Comparison of ENCODE assay signal across 14 cellular contexts in genomic region chr17:58416396-58416795, GRCh38. TPM values are rescaled to one million over a fixed set of nuclear protein-coding genes. Genes with fewer than 3 reads are reported as not detected.
A peak's percentile ranks its signal among the peaks of the same experiment; 100 is the strongest.
DNase-seq lines count a peak whose midpoint lies in the region; ATAC-seq, FAIRE-seq and TF ChIP-seq lines count a peak whose summit lies in the region.
"Had no signal": no experiment of that assay in that cellular context is flagged by ENCODE, and none has a peak within 500 bp of the region (broad histone marks: within the 10 kb centered on the region; RNA-seq: fewer than 3 reads in every experiment).

No MANE protein-coding gene starts in this region.

- CTCF ChIA-PET in mammary epithelial cell (lab: Charles Lee; ENCODE audit: low non-redundant PET) = no interaction called here
- CTCF ChIA-PET in HepG2 (lab: Yijun Ruan, JAX; ENCODE audit: low intra/inter-chr PET ratio, low total read pairs) = interaction anchor here (1.8 kb wide), 1 partner anchor 25 kb away, joined by 4 read pairs; no protein-coding TSS in a partner anchor
- CTCF ChIA-PET in CD8-positive, alpha-beta T cell (lab: Charles Lee) = interaction anchor here (0.6 to 5.9 kb wide), 11 partner anchors 44 to 218 kb away, joined by 3 to 109 read pairs (median 7); no protein-coding TSS in a partner anchor

- TF ChIP-seq POLR2A in HepG2 (IDR thresholded peaks at IDR 0.05; ENCODE audit: insufficient read depth in 1 of 2, low read depth in 2 of 2, low read length in 2 of 2) = no peak

- H3K27ac ChIP-seq in mammary epithelial cell (ENCODE audit: insufficient read depth, low read depth, low read length) (peak overlapping the region; percentile 86), HepG2 (ENCODE audit: extremely low read length, insufficient read depth, low read length) (peak overlapping the region; percentile 77)
- no peak overlapping the region for H3K27ac ChIP-seq in CD8-positive, alpha-beta T cell (ENCODE audit: low read depth, low read length)
- H3K27ac ChIP-seq: thoracic aorta had no signal

- H3K4me1 Mint-ChIP-seq in activated T-cell treated with anti-CD3 and anti-CD28 coated beads, Interleukin-2, amount 50 U/mL, for 72 hours (ENCODE audit: low read depth) = peaks cover 64% of the 10 kb centered on the region
- H3K4me1 Mint-ChIP-seq in activated T-cell treated with anti-CD3 and anti-CD28 coated beads, Interleukin-2, amount 50 U/mL, for 4 hours (ENCODE audit: low read depth) = peaks cover 26% of the 10 kb centered on the region
- peaks cover 13% of the 10 kb centered on the region for H3K4me1 Mint-ChIP-seq in type B pancreatic cell (ENCODE audit: unreplicated experiment)
- peaks cover 17% of the 10 kb centered on the region for H3K4me1 Mint-ChIP-seq in CD8-positive, alpha-beta T cell (ENCODE audit: low read depth)

- no peak for FAIRE-seq in HepG2 (lab: Jason Lieb, UNC)

- peak overlapping the region; percentile 69 to 81 for H3K4me3 Mint-ChIP-seq in activated T-cell treated with anti-CD3 and anti-CD28 coated beads, Interleukin-2, amount 50 U/mL, for 72 hours
- no peak overlapping the region for H3K4me3 Mint-ChIP-seq in activated T-cell treated with anti-CD3 and anti-CD28 coated beads, Interleukin-2, amount 50 U/mL, for 4 hours
- H3K4me3 Mint-ChIP-seq in type B pancreatic cell = peak overlapping the region; percentile 89
- H3K4me3 Mint-ChIP-seq in CD8-positive, alpha-beta T cell = no peak overlapping the region
- H3K4me3 Mint-ChIP-seq: activated naive CD4-positive, alpha-beta T cell treated with anti-CD3 and anti-CD28 coated beads, Interleukin-2, amount 10 ng/mL, durations not matched to agents 7 days and 5 days; memory B cell had no signal

- no peaks in the 10 kb centered on the region for H3K9me3 Mint-ChIP-seq in activated T-cell treated with anti-CD3 and anti-CD28 coated beads, Interleukin-2, amount 50 U/mL, for 72 hours
- H3K9me3 Mint-ChIP-seq in activated T-cell treated with anti-CD3 and anti-CD28 coated beads, Interleukin-2, amount 50 U/mL, for 4 hours = no peaks in the 10 kb centered on the region
- no peaks in the 10 kb centered on the region for H3K9me3 Mint-ChIP-seq in type B pancreatic cell
- H3K9me3 Mint-ChIP-seq in CD8-positive, alpha-beta T cell = no peaks in the 10 kb centered on the region
- H3K9me3 Mint-ChIP-seq: activated naive CD4-positive, alpha-beta T cell treated with anti-CD3 and anti-CD28 coated beads, Interleukin-2, amount 10 ng/mL, durations not matched to agents 7 days and 5 days; memory B cell had no signal

- DNase-seq in activated T-cell treated with anti-CD3 and anti-CD28 coated beads, Interleukin-2, amount 50 U/mL, for 72 hours = no peak
- no peak for DNase-seq in activated T-cell treated with anti-CD3 and anti-CD28 coated beads, Interleukin-2, amount 50 U/mL, for 4 hours
- DNase-seq in mammary epithelial cell = no peak
- DNase-seq in HepG2 (ENCODE audit: low spot score) = no peak
- DNase-seq in type B pancreatic cell (ENCODE audit: extremely low spot score, unreplicated experiment) = no peak
- DNase-seq in CD8-positive, alpha-beta T cell = no peak
- DNase-seq in ureter (ENCODE audit: low spot score) = no peak
- DNase-seq: activated naive CD4-positive, alpha-beta T cell treated with anti-CD3 and anti-CD28 coated beads, Interleukin-2, amount 10 ng/mL, durations not matched to agents 7 days and 5 days; DMS 273 treated with DMSO at 0.1 percent for 48 hours; gastrocnemius medialis; T-helper 17 cell had no signal

- H4K20me1 ChIP-seq in mammary epithelial cell (ENCODE audit: insufficient read depth, low read length) (no peaks in the 10 kb centered on the region), HepG2 (ENCODE audit: insufficient read depth, low read length) (no peaks in the 10 kb centered on the region)

- TF ChIP-seq EP300 in HepG2 (IDR thresholded peaks at IDR 0.05; ENCODE audit: low read depth in 2 of 2, low read length in 2 of 2) (no peak), HepG2 (CRISPR knock-in tag; IDR thresholded peaks at IDR 0.05; ENCODE audit: borderline replicate concordance) (no peak)

- peak overlapping the region; percentile 89 for H3K9ac ChIP-seq in mammary epithelial cell (ENCODE audit: insufficient read depth, low read length)
- peak overlapping the region; percentile 85 for H3K9ac ChIP-seq in HepG2 (ENCODE audit: insufficient read depth, low read depth, low read length)

- H3K4me3 ChIP-seq in mammary epithelial cell (replicated peaks in 1 of 3; ENCODE audit: insufficient read depth in 1 of 3, low read depth in 2 of 3, low read length in 3 of 3) (peak overlapping the region; percentile 63 to 86 (median 75)), HepG2 (replicated peaks in 1 of 3; ENCODE audit: insufficient read depth in 1 of 3, low read depth in 2 of 3, low read length in 3 of 3) (peak overlapping the region; percentile 73 to 88 (median 81))
- H3K4me3 ChIP-seq in CD8-positive, alpha-beta T cell (ENCODE audit: low read depth, low read length) = no peak overlapping the region

- dilution Hi-C loops in mammary epithelial cell (cut with HindIII; ENCODE audit: low sequenced_read_pairs) = no loop called here

- BruUV-seq in mammary epithelial cell (replicated peaks; lab: Mats Ljungman, UMichigan) (no TSS peak), HepG2 (replicated peaks; lab: Mats Ljungman, UMichigan) (no TSS peak)

- WGBS in mammary epithelial cell (ENCODE audit: low coverage, missing lambda C conversion rate) = 0% methylated on average over 4 of the region's 4 CpGs
- under 1% methylated on average over 4 of the region's 4 CpGs for WGBS in HepG2 (ENCODE audit: low lambda C conversion rate)

- peaks cover 0 to 2% of the 10 kb centered on the region in 2 donors for H3K36me3 Mint-ChIP-seq in activated T-cell treated with anti-CD3 and anti-CD28 coated beads, Interleukin-2, amount 50 U/mL, for 72 hours (ENCODE audit: insufficient read depth in 2 of 2)
- no peaks in the 10 kb centered on the region for H3K36me3 Mint-ChIP-seq in activated T-cell treated with anti-CD3 and anti-CD28 coated beads, Interleukin-2, amount 50 U/mL, for 4 hours (ENCODE audit: insufficient read depth)
- no peaks in the 10 kb centered on the region for H3K36me3 Mint-ChIP-seq in type B pancreatic cell
- H3K36me3 Mint-ChIP-seq in CD8-positive, alpha-beta T cell = no peaks in the 10 kb centered on the region
- H3K36me3 Mint-ChIP-seq: activated naive CD4-positive, alpha-beta T cell treated with anti-CD3 and anti-CD28 coated beads, Interleukin-2, amount 10 ng/mL, durations not matched to agents 7 days and 5 days; memory B cell had no signal

- ATAC-seq in activated T-cell treated with anti-CD3 and anti-CD28 coated beads, Interleukin-2, amount 50 U/mL, for 72 hours (replicated peaks in 1 of 2) = no peak
- no peak for ATAC-seq in activated T-cell treated with anti-CD3 and anti-CD28 coated beads, Interleukin-2, amount 50 U/mL, for 4 hours
- ATAC-seq in HepG2 (no peak), GM21529 (IDR thresholded peaks at IDR 0.05; ENCODE audit: unreplicated experiment) (no peak)
- no peak for ATAC-seq in CD8-positive, alpha-beta T cell
- ATAC-seq: gastrocnemius medialis, T-helper 17 cell had no signal

- in situ Hi-C loops in mammary epithelial cell (cut with MboI; ENCODE audit: low sequenced_read_pairs in 2 of 2) = loop anchor here (5.0 to 10.0 kb wide), 2 partner anchors 62 to 64 kb away; partner anchors contain the start of gene SUPT4H1 (in 2 of the 2)
- in situ Hi-C loops in HepG2 (cut with HindIII; ENCODE audit: extremely low pct_ligation_motif_present, low pct_unique_long_range_greater_than_20kb) = loop anchor here (5.0 kb wide), 1 partner anchor 54 kb away; no protein-coding TSS in a partner anchor

- no peak for TF ChIP-seq RAD21 in HepG2 (CRISPR knock-in tag; IDR thresholded peaks at IDR 0.05)

- no peak overlapping the region for H3K27ac Mint-ChIP-seq in activated T-cell treated with anti-CD3 and anti-CD28 coated beads, Interleukin-2, amount 50 U/mL, for 72 hours
- H3K27ac Mint-ChIP-seq in type B pancreatic cell = peak overlapping the region; percentile 86
- H3K27ac Mint-ChIP-seq in CD8-positive, alpha-beta T cell = no peak overlapping the region
- H3K27ac Mint-ChIP-seq: activated naive CD4-positive, alpha-beta T cell treated with anti-CD3 and anti-CD28 coated beads, Interleukin-2, amount 10 ng/mL, durations not matched to agents 7 days and 5 days had no signal

- H3K9me3 ChIP-seq in mammary epithelial cell (replicated peaks; ENCODE audit: insufficient read depth, low read length) (no peaks in the 10 kb centered on the region), HepG2 (ENCODE audit: low read length) (no peaks in the 10 kb centered on the region)
- H3K9me3 ChIP-seq in CD8-positive, alpha-beta T cell (ENCODE audit: low read length) = no peaks in the 10 kb centered on the region
- H3K9me3 ChIP-seq: gastrocnemius medialis, thoracic aorta had no signal

- no peaks in the 10 kb centered on the region for H3K36me3 ChIP-seq in mammary epithelial cell (ENCODE audit: insufficient read depth, low read length)
- H3K36me3 ChIP-seq in HepG2 (replicated peaks in 1 of 2; ENCODE audit: control insufficient read depth in 1 of 2, insufficient read depth in 2 of 2, low read length in 2 of 2) = no peaks in the 10 kb centered on the region; a peak in 1 of 5 replicates
- H3K36me3 ChIP-seq in CD8-positive, alpha-beta T cell (ENCODE audit: insufficient read depth, low read length) = no peaks in the 10 kb centered on the region
- H3K36me3 ChIP-seq: gastrocnemius medialis, thoracic aorta had no signal

- no peaks in the 10 kb centered on the region for H3K27me3 Mint-ChIP-seq in activated T-cell treated with anti-CD3 and anti-CD28 coated beads, Interleukin-2, amount 50 U/mL, for 72 hours (ENCODE audit: low read depth)
- H3K27me3 Mint-ChIP-seq in activated T-cell treated with anti-CD3 and anti-CD28 coated beads, Interleukin-2, amount 50 U/mL, for 4 hours (ENCODE audit: low read depth) = no peaks in the 10 kb centered on the region
- H3K27me3 Mint-ChIP-seq in type B pancreatic cell = peaks cover 10% of the 10 kb centered on the region
- no peaks in the 10 kb centered on the region for H3K27me3 Mint-ChIP-seq in CD8-positive, alpha-beta T cell (ENCODE audit: low read depth)
- H3K27me3 Mint-ChIP-seq: memory B cell, T-helper 17 cell had no signal

- POLR2A ChIA-PET in HepG2 (lab: Yijun Ruan, JAX) = interaction anchor here (0.8 to 6.1 kb wide), 12 partner anchors 10 to 215 kb away, joined by 3 to 254 read pairs (median 37); partner anchors contain the start of gene SUPT4H1
- POLR2A ChIA-PET in CD8-positive, alpha-beta T cell (lab: Charles Lee) = interaction anchor here (1.3 to 1.6 kb wide), 2 partner anchors 86 to 88 kb away, joined by 4 to 9 read pairs; partner anchors contain the start of gene TSPOAP1

- H3K27me3 ChIP-seq in mammary epithelial cell (ENCODE audit: insufficient read depth, low read length) = no peaks in the 10 kb centered on the region
- peaks cover 0 to 4% of the 10 kb centered on the region in 2 experiments; a peak in 2 of 5 replicates for H3K27me3 ChIP-seq in HepG2 (ENCODE audit: control insufficient read depth in 1 of 2, insufficient read depth in 2 of 2, low read length in 2 of 2)
- no peaks in the 10 kb centered on the region for H3K27me3 ChIP-seq in CD8-positive, alpha-beta T cell (ENCODE audit: insufficient read depth, low read length)
- H3K27me3 ChIP-seq: gastrocnemius medialis had no signal

- peak overlapping the region; percentile 82 for H3K4me2 ChIP-seq in mammary epithelial cell (ENCODE audit: insufficient read depth, low read depth, low read length)
- peak overlapping the region; percentile 87 for H3K4me2 ChIP-seq in HepG2 (ENCODE audit: low read depth, low read length)

- no peak overlapping the region for H2AFZ ChIP-seq in mammary epithelial cell (ENCODE audit: low read depth, low read length)
- no peak overlapping the region for H2AFZ ChIP-seq in HepG2 (ENCODE audit: low read length)

- intact Hi-C loops in mammary epithelial cell (cut with micrococcal nuclease) = loop anchor here (10.0 kb wide), 1 partner anchor 218 kb away; no protein-coding TSS in a partner anchor
- intact Hi-C loops in HepG2 (cut with micrococcal nuclease; ENCODE audit: unreplicated experiment) = no loop called here
- intact Hi-C loops in CD8-positive, alpha-beta T cell (cut with DNase I, micrococcal nuclease) = loop anchor here in 1 of 2 experiments (2.0 to 5.0 kb wide), 2 partner anchors 100 to 114 kb away; no protein-coding TSS in a partner anchor

- no peak for TF ChIP-seq CTCF in mammary epithelial cell (conservative IDR thresholded peaks at IDR 0.05 in 1 of 2, IDR thresholded peaks at IDR 0.05 in 1 of 2; ENCODE audit: extremely low read depth in 1 of 2, insufficient read depth in 1 of 2, low read depth in 1 of 2, low read length in 2 of 2)
- no peak for TF ChIP-seq CTCF in HepG2 (CRISPR knock-in tag; IDR thresholded peaks at IDR 0.05)
- TF ChIP-seq CTCF in type B pancreatic cell (conservative IDR thresholded peaks at IDR 0.05) = no peak
- no peak for TF ChIP-seq CTCF in CD8-positive, alpha-beta T cell (IDR thresholded peaks at IDR 0.05)

- peaks cover 21% of the 10 kb centered on the region for H3K4me1 ChIP-seq in mammary epithelial cell (ENCODE audit: insufficient read depth, low read length)
- peaks cover 26% of the 10 kb centered on the region for H3K4me1 ChIP-seq in HepG2 (ENCODE audit: insufficient read depth, low read length)
- H3K4me1 ChIP-seq in CD8-positive, alpha-beta T cell (ENCODE audit: insufficient read depth, low read length) = peaks cover 15% of the 10 kb centered on the region

- H3K79me2 ChIP-seq in mammary epithelial cell (ENCODE audit: insufficient read depth, low read length) (peaks cover 56% of the 10 kb centered on the region), HepG2 (ENCODE audit: insufficient read depth, low read length) (peaks cover 60% of the 10 kb centered on the region)

RNA-seq across cellular contexts. Expression of gene RNF43, which starts 0.9 kb away (rescaled TPM):
- 1 to 10 TPM; 2.6 to 3.4 TPM for total RNA-seq in activated T-cell treated with anti-CD3 and anti-CD28 coated beads, Interleukin-2, amount 50 U/mL, for 72 hours
- total RNA-seq in activated T-cell treated with anti-CD3 and anti-CD28 coated beads, Interleukin-2, amount 50 U/mL, for 4 hours = under 1 TPM; 0.43 to 0.92 (median 0.73) TPM
- 10 to 100 TPM in 1 of 2 donors, 1 to 10 TPM in 1; 9.3 to 11.4 TPM for total RNA-seq in mammary epithelial cell
- 6.4 TPM for polyA plus RNA-seq in mammary epithelial cell
- 9.7 TPM for polyA minus RNA-seq in mammary epithelial cell
- 51.4 and 53.4 TPM in 2 replicates for total RNA-seq in HepG2 (2016; rRNA removed; fragmentation: Illumina TruSeq; extraction: Trizol)
- 10.8 and 11.5 TPM in 2 replicates for total RNA-seq in HepG2 (2016; cell fraction: cytosol; rRNA removed; fragmentation: Illumina TruSeq; extraction: Trizol; ENCODE audit: low read depth)
- total RNA-seq in HepG2 (2016; cell fraction: insoluble cytoplasmic fraction; rRNA removed; fragmentation: Illumina TruSeq; extraction: Trizol) = 41.4 and 52.0 TPM in 2 replicates
- total RNA-seq in HepG2 (2016; cell fraction: membrane; rRNA removed; fragmentation: Illumina TruSeq; extraction: Trizol) = 25.5 and 28.6 TPM in 2 replicates
- total RNA-seq in HepG2 (2016; cell fraction: nucleus; rRNA removed; fragmentation: Illumina TruSeq; extraction: Trizol) = 113 and 134 TPM in 2 replicates
- polyA plus RNA-seq in HepG2 (2011; rRNA removed) = 29.3 and 31.0 TPM in 2 replicates
- polyA plus RNA-seq in HepG2 (2011; cell fraction: cytosol; rRNA removed) = 18.3 and 25.7 TPM in 2 replicates
- polyA plus RNA-seq in HepG2 (2011; cell fraction: nucleus; rRNA removed) = 81.6 and 101 TPM in 2 replicates
- 35.6 and 44.8 TPM in 2 replicates for polyA plus RNA-seq in HepG2 (2012)
- 2.5 and 3.4 TPM in 2 replicates for polyA plus RNA-seq in HepG2 (2016; cell fraction: cytosol; fragmentation: Illumina TruSeq; extraction: Trizol; ENCODE audit: low read depth)
- 29.8 and 38.5 TPM in 2 replicates for polyA plus RNA-seq in HepG2 (2016; cell fraction: insoluble cytoplasmic fraction; fragmentation: Illumina TruSeq; extraction: Trizol; ENCODE audit: low read depth)
- polyA plus RNA-seq in HepG2 (2016; cell fraction: membrane; fragmentation: Illumina TruSeq; extraction: Trizol; ENCODE audit: low read depth) = 10.3 and 11.3 TPM in 2 replicates
- polyA plus RNA-seq in HepG2 (2016; cell fraction: nucleus; fragmentation: Illumina TruSeq; extraction: Trizol; ENCODE audit: insufficient read depth, low read depth) = 110 and 118 TPM in 2 replicates
- polyA minus RNA-seq in HepG2 (2011; rRNA and poly(A)+ RNA removed; ENCODE audit: low replicate concordance) = 0.12 and 47.2 TPM in 2 replicates
- polyA minus RNA-seq in HepG2 (2011; cell fraction: cytosol; rRNA and poly(A)+ RNA removed) = 17.4 and 23.6 TPM in 2 replicates
- 134 and 180 TPM in 2 replicates for polyA minus RNA-seq in HepG2 (2011; cell fraction: nucleus; rRNA and poly(A)+ RNA removed)
- total RNA-seq in type B pancreatic cell (ENCODE audit: low replicate concordance) = 14.0 and 21.8 TPM in 2 replicates
- total RNA-seq in CD8-positive, alpha-beta T cell = 1 to 10 TPM in 1 of 2 experiments, under 1 TPM in 1; 0.61 to 1.0 TPM
- 19.1 TPM for total RNA-seq in ureter

Comparison
In these comparisons a context has a peak if more than half of its experiments do, and no peak if none do; other contexts are left out.
1. H3K4me3 Mint-ChIP-seq: peak in activated T-cell treated with anti-CD3 and anti-CD28 coated beads, Interleukin-2, amount 50 U/mL, for 72 hours (2 of 2) and type B pancreatic cell (single experiment); none in activated T-cell treated with anti-CD3 and anti-CD28 coated beads, Interleukin-2, amount 50 U/mL, for 4 hours (single experiment) and CD8-positive, alpha-beta T cell (single experiment).